12 cellular contexts compared by ENCODE assay signal in the genomic region with DNA sequence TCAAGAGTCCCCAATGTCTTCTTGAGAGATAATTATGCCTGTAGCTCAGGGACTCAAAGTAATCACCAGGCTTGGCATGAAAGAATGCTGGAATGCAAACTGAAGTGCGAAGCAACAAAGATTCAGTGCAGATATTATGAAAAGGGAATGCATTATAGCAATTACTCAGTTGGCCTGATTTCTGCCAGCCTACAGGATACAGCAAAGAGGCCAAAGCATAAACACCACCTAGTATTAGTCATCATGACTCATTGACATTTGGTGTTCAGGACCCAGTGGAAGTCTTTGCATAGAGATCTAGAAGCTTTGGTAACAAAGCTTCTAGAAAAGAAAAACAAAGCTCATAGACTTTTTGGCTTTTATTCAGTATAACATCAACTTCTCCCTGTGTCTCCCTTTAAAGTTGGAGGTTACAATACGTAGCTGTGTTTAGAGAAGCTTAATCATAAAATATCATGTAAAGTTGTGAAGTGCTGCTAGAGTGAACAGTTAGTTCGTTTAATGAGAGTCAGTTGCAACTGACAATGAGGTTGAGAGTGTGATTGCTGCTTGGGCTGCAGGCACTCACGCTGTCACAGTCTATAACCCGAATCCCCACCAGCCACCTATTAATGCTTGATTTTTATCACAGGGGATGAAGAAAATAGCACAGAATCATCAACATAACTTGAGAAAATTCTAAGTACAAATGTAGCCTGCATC.
DNase-seq lines count a peak whose midpoint lies in the region; ATAC-seq and TF ChIP-seq lines count a peak whose summit lies in the region.
"Had no signal": no experiment of that assay in that cellular context is flagged by ENCODE, and none has a peak within 500 bp of the region (broad histone marks: within the 10 kb centered on the region; RNA-seq: fewer than 3 reads in every experiment).

No MANE protein-coding gene starts in this region.

- TF ChIP-seq CTCF in choroid plexus epithelial cell (conservative IDR thresholded peaks at IDR 0.05; ENCODE audit: low read depth, low read length), result no peak
- TF ChIP-seq CTCF in neural progenitor cell (IDR thresholded peaks at IDR 0.05), result no peak
- TF ChIP-seq CTCF in lower lobe of right lung (IDR thresholded peaks at IDR 0.05), result no peak
- TF ChIP-seq CTCF in ascending aorta (IDR thresholded peaks at IDR 0.05), result no peak

- peak overlapping the region; percentile 65 for H3K27ac Mint-ChIP-seq in neural progenitor cell

- H3K36me3 Mint-ChIP-seq in neural progenitor cell, result no peaks in the 10 kb centered on the region
- H3K36me3 Mint-ChIP-seq in activated T-cell treated with anti-CD3 and anti-CD28 coated beads, Interleukin-2, amount 50 U/mL, for 4 hours (ENCODE audit: insufficient read depth), result no peaks in the 10 kb centered on the region

- H3K4me1 Mint-ChIP-seq in neural progenitor cell, result peaks cover 7% of the 10 kb centered on the region
- H3K4me1 Mint-ChIP-seq in activated T-cell treated with anti-CD3 and anti-CD28 coated beads, Interleukin-2, amount 50 U/mL, for 4 hours (ENCODE audit: low read depth), result no peaks in the 10 kb centered on the region

- H3K27ac ChIP-seq in neural progenitor cell, result no peak overlapping the region
- no peak overlapping the region for H3K27ac ChIP-seq in lower lobe of right lung
- H3K27ac ChIP-seq in ascending aorta, result no peak overlapping the region
- H3K27ac ChIP-seq: KMS-11, spleen, thoracic aorta had no signal

- no peaks in the 10 kb centered on the region for H3F3A ChIP-seq in neural progenitor cell (ENCODE audit: low read depth)

- H3K27me3 ChIP-seq in neural progenitor cell (no peaks in the 10 kb centered on the region), lower lobe of right lung (ENCODE audit: low read depth) (no peaks in the 10 kb centered on the region), ascending aorta (no peaks in the 10 kb centered on the region)
- H3K27me3 ChIP-seq: spleen had no signal

- DNase-seq in DMS53 (lab: John Stamatoyannopoulos, UW) (peak; percentile 81), LoVo (ENCODE audit: low spot score) (peak; percentile 51), choroid plexus epithelial cell (ENCODE audit: low read depth) (peak; percentile 94), neural progenitor cell (ENCODE audit: low spot score) (no peak), lower lobe of right lung (no peak), ascending aorta (ENCODE audit: low spot score in 2 of 2) (no peak), C1 segment of cervical spinal cord (lab: John Stamatoyannopoulos, UW) (no peak)
- no peak for DNase-seq in activated T-cell treated with anti-CD3 and anti-CD28 coated beads, Interleukin-2, amount 50 U/mL, for 4 hours
- DNase-seq: activated gamma-delta T cell, spleen had no signal

- H3K9ac ChIP-seq in neural progenitor cell, result no peak overlapping the region
- H3K9ac ChIP-seq: KMS-11 had no signal

- H2AFZ ChIP-seq in neural progenitor cell (replicated peaks), result no peak overlapping the region

- H3K36me3 ChIP-seq in neural progenitor cell, result no peaks in the 10 kb centered on the region
- no peaks in the 10 kb centered on the region for H3K36me3 ChIP-seq in lower lobe of right lung
- H3K36me3 ChIP-seq in ascending aorta, result no peaks in the 10 kb centered on the region
- H3K36me3 ChIP-seq: spleen, thoracic aorta had no signal

- H3K27me3 Mint-ChIP-seq in neural progenitor cell (ENCODE audit: insufficient read depth, low read depth), result peaks cover 3% of the 10 kb centered on the region
- H3K27me3 Mint-ChIP-seq in activated T-cell treated with anti-CD3 and anti-CD28 coated beads, Interleukin-2, amount 50 U/mL, for 4 hours (ENCODE audit: low read depth), result no peaks in the 10 kb centered on the region

- H4K20me1 ChIP-seq in neural progenitor cell (ENCODE audit: low read depth), result no peaks in the 10 kb centered on the region

- intact Hi-C loops in lower lobe of right lung (cut with DNase I), result no loop called here
- intact Hi-C loops in ascending aorta (cut with DNase I), result no loop called here

- no peak for ATAC-seq in lower lobe of right lung
- no peak for ATAC-seq in activated T-cell treated with anti-CD3 and anti-CD28 coated beads, Interleukin-2, amount 50 U/mL, for 4 hours

- H3K79me2 ChIP-seq in neural progenitor cell (ENCODE audit: low read depth), result no peaks in the 10 kb centered on the region

- H3K4me1 ChIP-seq in neural progenitor cell, result peaks cover 3% of the 10 kb centered on the region
- no peaks in the 10 kb centered on the region for H3K4me1 ChIP-seq in lower lobe of right lung
- H3K4me1 ChIP-seq in ascending aorta, result no peaks in the 10 kb centered on the region
- H3K4me1 ChIP-seq: spleen had no signal

- H3K4me3 Mint-ChIP-seq in neural progenitor cell, result no peak overlapping the region
- no peak overlapping the region for H3K4me3 Mint-ChIP-seq in activated T-cell treated with anti-CD3 and anti-CD28 coated beads, Interleukin-2, amount 50 U/mL, for 4 hours

- H3K4me3 ChIP-seq in choroid plexus epithelial cell (ENCODE audit: low read depth, low read length) (no peak overlapping the region), neural progenitor cell (no peak overlapping the region), lower lobe of right lung (no peak overlapping the region), ascending aorta (no peak overlapping the region)
- H3K4me3 ChIP-seq: spleen, thoracic aorta had no signal

- H3K9me3 ChIP-seq in neural progenitor cell (ENCODE audit: low read depth) (no peaks in the 10 kb centered on the region), lower lobe of right lung (no peaks in the 10 kb centered on the region), ascending aorta (no peaks in the 10 kb centered on the region)
- H3K9me3 ChIP-seq: thoracic aorta had no signal

- no peak overlapping the region for H3K4me2 ChIP-seq in neural progenitor cell
- H3K4me2 ChIP-seq: KMS-11 had no signal

- H3K9me3 Mint-ChIP-seq in neural progenitor cell, result peaks cover 4% of the 10 kb centered on the region
- peaks cover 14% of the 10 kb centered on the region for H3K9me3 Mint-ChIP-seq in activated T-cell treated with anti-CD3 and anti-CD28 coated beads, Interleukin-2, amount 50 U/mL, for 4 hours

Comparison
In these comparisons a context has a peak if more than half of its experiments do, and no peak if none do; other contexts are left out.
1. DNase-seq: peak in DMS53 (single experiment), LoVo (single experiment) and choroid plexus epithelial cell (single experiment); none in neural progenitor cell (single experiment), lower lobe of right lung (single experiment), ascending aorta (0 of 2), activated T-cell treated with anti-CD3 and anti-CD28 coated beads, Interleukin-2, amount 50 U/mL, for 4 hours (single experiment) and C1 segment of cervical spinal cord (0 of 14).